In the genomic region with DNA sequence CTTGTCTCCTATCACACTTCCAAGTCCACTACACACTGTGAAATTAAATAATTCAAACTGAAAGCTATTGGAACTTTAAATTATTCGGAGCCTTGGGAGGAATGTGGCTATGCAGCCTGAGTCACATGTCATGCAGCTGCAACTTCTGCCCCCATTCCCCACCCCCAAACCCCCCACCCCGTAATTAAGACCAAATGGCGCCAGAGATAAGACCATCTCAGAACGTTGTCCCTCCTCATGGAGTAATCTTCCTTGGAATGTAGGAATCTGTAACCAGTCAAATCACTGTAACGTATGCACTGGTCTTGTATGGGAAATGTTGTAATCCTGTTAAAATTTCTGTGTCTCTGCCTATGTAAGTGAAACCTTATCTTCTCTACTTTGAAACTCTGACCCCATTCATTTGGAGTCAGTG, we compare ENCODE assay signal across 19 cellular contexts. TPM values are rescaled to one million over a fixed set of nuclear protein-coding genes. Genes with fewer than 3 reads are reported as not detected.
DNase-seq lines count a peak whose midpoint lies in the region; TF ChIP-seq lines count a peak whose summit lies in the region.
"Had no signal": no experiment of that assay in that cellular context is flagged by ENCODE, and none has a peak within 500 bp of the region (broad histone marks: within the 10 kb centered on the region; RNA-seq: fewer than 3 reads in every experiment).

No MANE protein-coding gene starts in this region.

- DNase-seq in EH (ENCODE audit: low read depth) = peak; percentile 85
- peak; percentile 89 for DNase-seq in SK-N-DZ (ENCODE audit: low spot score)
- peak; percentile 66 for DNase-seq in fibroblast of peridontal ligament (ENCODE audit: extremely low read depth)
- peak; percentile 31 for DNase-seq in skeletal muscle cell (ENCODE audit: low read depth)
- no peak for DNase-seq in activated T-cell treated with anti-CD3 and anti-CD28 coated beads for 4 hours
- no peak for DNase-seq in SHP77 treated with DMSO at 0.1 percent for 48 hours (lab: John Stamatoyannopoulos, UW)
- DNase-seq in NCI-H2196 (lab: John Stamatoyannopoulos, UW; ENCODE audit: unreplicated experiment) = no peak
- DNase-seq in transverse colon = no peak
- DNase-seq: activated CD8-positive, alpha-beta memory T cell treated with anti-CD3 and anti-CD28 coated beads for 24 hours; activated effector memory CD4-positive, alpha-beta T cell treated with anti-CD3 and anti-CD28 coated beads, Interleukin-2, amount 50 U/mL, for 16 hours; effector CD4-positive, alpha-beta T cell; HCEC 1CT; KG1; NCI-H1417 treated with DMSO at 0.1 percent for 48 hours; NCI-H345; small intestine; stimulated activated naive CD4-positive, alpha-beta T cell treated with Interleukin-2 at 50 U/mL for 16 hours had no signal

- WGBS in transverse colon (ENCODE audit: low coverage in 1 of 2), 2 donors = 83 to 88% methylated on average over 1 to 5 of the region's 5 CpGs

- H3K4me3 ChIP-seq in skeletal muscle cell (ENCODE audit: low read depth, low read length) = no peak overlapping the region
- no peak overlapping the region for H3K4me3 ChIP-seq in transverse colon
- H3K4me3 ChIP-seq: ascending aorta had no signal

- H3K36me3 ChIP-seq in transverse colon = no peaks in the 10 kb centered on the region

- no peak for TF ChIP-seq CTCF in transverse colon (IDR thresholded peaks at IDR 0.05)

- no peaks in the 10 kb centered on the region for H3K27me3 ChIP-seq in transverse colon
- H3K27me3 ChIP-seq: ascending aorta had no signal

- H3K4me1 ChIP-seq in transverse colon = peaks cover 0 to 42% (median 4%) of the 10 kb centered on the region in 4 donors
- H3K4me1 ChIP-seq: ascending aorta had no signal

- intact Hi-C loops in transverse colon (cut with DNase I; ENCODE audit: low total_unique reads) = no loop called here

- no peak overlapping the region for H3K27ac ChIP-seq in transverse colon
- H3K27ac ChIP-seq: ascending aorta, VCaP had no signal

- in situ Hi-C loops in transverse colon (cut with MboI; ENCODE audit: low pct_ligation_motif_present in 1 of 4, low pct_unique_long_range_greater_than_20kb in 1 of 4, low sequenced_read_pairs in 3 of 4) = no loop called here

- TF ChIP-seq EP300 in transverse colon (IDR thresholded peaks at IDR 0.05; ENCODE audit: low read depth) = no peak

- H3K9me3 ChIP-seq in transverse colon = peaks cover 0 to 6% of the 10 kb centered on the region in 2 donors

- TF ChIP-seq POLR2A in transverse colon (IDR thresholded peaks at IDR 0.05) = no peak

RNA-seq across cellular contexts. Expression of a gene that starts 37.0 kb away (rescaled TPM):
- polyA plus RNA-seq in SK-N-DZ (2014; cell fraction: cytosol; rRNA removed) = 49.9 and 63.1 TPM in 2 replicates
- polyA plus RNA-seq in SK-N-DZ (2014; cell fraction: nucleus; rRNA removed) = 33.1 and 42.8 TPM in 2 replicates
- 10 to 100 TPM in 3 of 4 donors, 1 to 10 TPM in 1; 5.8 to 35.7 (median 22.9) TPM for total RNA-seq in transverse colon

Comparison
In these comparisons a context has a peak if more than half of its experiments do, and no peak if none do; other contexts are left out.
1. DNase-seq: peak in EH (single experiment), SK-N-DZ (single experiment), fibroblast of peridontal ligament (single experiment) and skeletal muscle cell (single experiment); none in activated T-cell treated with anti-CD3 and anti-CD28 coated beads for 4 hours (single experiment), SHP77 treated with DMSO at 0.1 percent for 48 hours (single experiment), NCI-H2196 (single experiment) and transverse colon (single experiment).